ENCODE assay signal across 3 cellular contexts in the genomic region with DNA sequence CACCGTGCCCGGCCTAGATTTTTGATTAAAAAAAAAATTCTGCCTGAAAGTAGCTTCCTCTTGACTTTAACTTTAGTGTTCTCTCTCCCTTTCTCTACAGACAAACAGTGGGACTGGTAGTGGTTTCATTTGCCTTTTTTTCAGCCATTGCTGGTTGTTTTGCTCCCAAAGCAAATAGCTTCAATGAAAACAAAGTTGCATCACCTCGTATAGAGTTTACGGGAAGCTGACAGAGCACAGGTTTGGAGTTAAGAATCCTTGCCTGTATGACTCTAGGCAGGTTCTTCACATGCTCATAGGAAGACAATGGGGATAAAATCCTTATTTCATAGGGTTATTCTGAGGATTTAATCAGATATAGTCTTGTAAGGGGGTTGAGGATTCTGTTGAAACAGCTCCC.
TF ChIP-seq lines count a peak whose summit lies in the region.

No MANE protein-coding gene starts in this region.

TF ChIP-seq in WTC11, 78 proteins besides CTCF, POLR2A, EP300 and RAD21 (continues in another document):
- no peak for TF ChIP-seq ZNF263 (CRISPR knock-in tag; IDR thresholded peaks at IDR 0.05; ENCODE audit: low read depth)
- TF ChIP-seq, protein P1, sequence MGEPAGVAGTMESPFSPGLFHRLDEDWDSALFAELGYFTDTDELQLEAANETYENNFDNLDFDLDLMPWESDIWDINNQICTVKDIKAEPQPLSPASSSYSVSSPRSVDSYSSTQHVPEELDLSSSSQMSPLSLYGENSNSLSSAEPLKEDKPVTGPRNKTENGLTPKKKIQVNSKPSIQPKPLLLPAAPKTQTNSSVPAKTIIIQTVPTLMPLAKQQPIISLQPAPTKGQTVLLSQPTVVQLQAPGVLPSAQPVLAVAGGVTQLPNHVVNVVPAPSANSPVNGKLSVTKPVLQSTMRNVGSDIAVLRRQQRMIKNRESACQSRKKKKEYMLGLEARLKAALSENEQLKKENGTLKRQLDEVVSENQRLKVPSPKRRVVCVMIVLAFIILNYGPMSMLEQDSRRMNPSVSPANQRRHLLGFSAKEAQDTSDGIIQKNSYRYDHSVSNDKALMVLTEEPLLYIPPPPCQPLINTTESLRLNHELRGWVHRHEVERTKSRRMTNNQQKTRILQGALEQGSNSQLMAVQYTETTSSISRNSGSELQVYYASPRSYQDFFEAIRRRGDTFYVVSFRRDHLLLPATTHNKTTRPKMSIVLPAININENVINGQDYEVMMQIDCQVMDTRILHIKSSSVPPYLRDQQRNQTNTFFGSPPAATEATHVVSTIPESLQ (CRISPR knock-in tag; IDR thresholded peaks at IDR 0.05) = no peak
- TF ChIP-seq, protein P2, sequence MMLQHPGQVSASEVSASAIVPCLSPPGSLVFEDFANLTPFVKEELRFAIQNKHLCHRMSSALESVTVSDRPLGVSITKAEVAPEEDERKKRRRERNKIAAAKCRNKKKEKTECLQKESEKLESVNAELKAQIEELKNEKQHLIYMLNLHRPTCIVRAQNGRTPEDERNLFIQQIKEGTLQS (CRISPR knock-in tag; conservative IDR thresholded peaks at IDR 0.05) = no peak
- TF ChIP-seq ZNF416 (CRISPR knock-in tag; IDR thresholded peaks at IDR 0.05) = no peak
- TF ChIP-seq, protein P3, sequence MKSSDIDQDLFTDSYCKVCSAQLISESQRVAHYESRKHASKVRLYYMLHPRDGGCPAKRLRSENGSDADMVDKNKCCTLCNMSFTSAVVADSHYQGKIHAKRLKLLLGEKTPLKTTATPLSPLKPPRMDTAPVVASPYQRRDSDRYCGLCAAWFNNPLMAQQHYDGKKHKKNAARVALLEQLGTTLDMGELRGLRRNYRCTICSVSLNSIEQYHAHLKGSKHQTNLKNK (CRISPR knock-in tag; IDR thresholded peaks at IDR 0.05) = no peak
- TF ChIP-seq, protein P4, sequence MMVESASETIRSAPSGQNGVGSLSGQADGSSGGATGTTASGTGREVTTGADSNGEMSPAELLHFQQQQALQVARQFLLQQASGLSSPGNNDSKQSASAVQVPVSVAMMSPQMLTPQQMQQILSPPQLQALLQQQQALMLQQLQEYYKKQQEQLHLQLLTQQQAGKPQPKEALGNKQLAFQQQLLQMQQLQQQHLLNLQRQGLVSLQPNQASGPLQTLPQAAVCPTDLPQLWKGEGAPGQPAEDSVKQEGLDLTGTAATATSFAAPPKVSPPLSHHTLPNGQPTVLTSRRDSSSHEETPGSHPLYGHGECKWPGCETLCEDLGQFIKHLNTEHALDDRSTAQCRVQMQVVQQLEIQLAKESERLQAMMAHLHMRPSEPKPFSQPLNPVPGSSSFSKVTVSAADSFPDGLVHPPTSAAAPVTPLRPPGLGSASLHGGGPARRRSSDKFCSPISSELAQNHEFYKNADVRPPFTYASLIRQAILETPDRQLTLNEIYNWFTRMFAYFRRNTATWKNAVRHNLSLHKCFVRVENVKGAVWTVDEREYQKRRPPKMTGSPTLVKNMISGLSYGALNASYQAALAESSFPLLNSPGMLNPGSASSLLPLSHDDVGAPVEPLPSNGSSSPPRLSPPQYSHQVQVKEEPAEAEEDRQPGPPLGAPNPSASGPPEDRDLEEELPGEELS (CRISPR knock-in tag; IDR thresholded peaks at IDR 0.05) = no peak
- TF ChIP-seq GABPB1 (CRISPR knock-in tag; IDR thresholded peaks at IDR 0.05) = no peak; the same call in 1 of the 2 replicates

TF ChIP-seq in H1, 55 proteins besides CTCF, POLR2A, EP300 and RAD21:
- TF ChIP-seq YY1 (IDR thresholded peaks at IDR 0.05; ENCODE audit: low read depth, low read length) (no peak), GABPA (IDR thresholded peaks at IDR 0.05; ENCODE audit: borderline replicate concordance, insufficient read depth, low read length) (no peak), HDAC6 (IDR thresholded peaks at IDR 0.05; ENCODE audit: low read depth, low read length) (no peak), KDM1A (IDR thresholded peaks at IDR 0.05; ENCODE audit: borderline replicate concordance, low read length) (no peak), POU5F1 (IDR thresholded peaks at IDR 0.05; ENCODE audit: low read depth, low read length) (no peak), BRCA1 (IDR thresholded peaks at IDR 0.05; ENCODE audit: low read depth, low read length) (no peak), TCF12 (IDR thresholded peaks at IDR 0.05; ENCODE audit: low read depth, low read length) (no peak), BACH1 (IDR thresholded peaks at IDR 0.05; ENCODE audit: low read length) (no peak), RFX5 (IDR thresholded peaks at IDR 0.05; ENCODE audit: borderline replicate concordance, low read depth, low read length) (no peak), CHD2 (IDR thresholded peaks at IDR 0.05; ENCODE audit: low read length) (no peak), RBBP5 (IDR thresholded peaks at IDR 0.05; ENCODE audit: borderline replicate concordance, low read depth, low read length) (no peak)

TF ChIP-seq in HepG2, 621 proteins besides CTCF, POLR2A, EP300 and RAD21:
- TF ChIP-seq, protein P5, sequence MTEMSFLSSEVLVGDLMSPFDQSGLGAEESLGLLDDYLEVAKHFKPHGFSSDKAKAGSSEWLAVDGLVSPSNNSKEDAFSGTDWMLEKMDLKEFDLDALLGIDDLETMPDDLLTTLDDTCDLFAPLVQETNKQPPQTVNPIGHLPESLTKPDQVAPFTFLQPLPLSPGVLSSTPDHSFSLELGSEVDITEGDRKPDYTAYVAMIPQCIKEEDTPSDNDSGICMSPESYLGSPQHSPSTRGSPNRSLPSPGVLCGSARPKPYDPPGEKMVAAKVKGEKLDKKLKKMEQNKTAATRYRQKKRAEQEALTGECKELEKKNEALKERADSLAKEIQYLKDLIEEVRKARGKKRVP (CRISPR knock-in tag; IDR thresholded peaks at IDR 0.05) = 0 out of 4 replicates have a peak, but pooled peaks of 1 of the 2 experiments have one; percentile 31
- peak; percentile 49 for TF ChIP-seq CEBPB (IDR thresholded peaks at IDR 0.05; ENCODE audit: borderline replicate concordance, low read depth, low read length)
- no peak for TF ChIP-seq ZBTB1 (CRISPR knock-in tag; IDR thresholded peaks at IDR 0.05; ENCODE audit: borderline replicate concordance)
- TF ChIP-seq ZNF138 (CRISPR knock-in tag; IDR thresholded peaks at IDR 0.05; ENCODE audit: low read depth) = no peak
- TF ChIP-seq, protein P6, sequence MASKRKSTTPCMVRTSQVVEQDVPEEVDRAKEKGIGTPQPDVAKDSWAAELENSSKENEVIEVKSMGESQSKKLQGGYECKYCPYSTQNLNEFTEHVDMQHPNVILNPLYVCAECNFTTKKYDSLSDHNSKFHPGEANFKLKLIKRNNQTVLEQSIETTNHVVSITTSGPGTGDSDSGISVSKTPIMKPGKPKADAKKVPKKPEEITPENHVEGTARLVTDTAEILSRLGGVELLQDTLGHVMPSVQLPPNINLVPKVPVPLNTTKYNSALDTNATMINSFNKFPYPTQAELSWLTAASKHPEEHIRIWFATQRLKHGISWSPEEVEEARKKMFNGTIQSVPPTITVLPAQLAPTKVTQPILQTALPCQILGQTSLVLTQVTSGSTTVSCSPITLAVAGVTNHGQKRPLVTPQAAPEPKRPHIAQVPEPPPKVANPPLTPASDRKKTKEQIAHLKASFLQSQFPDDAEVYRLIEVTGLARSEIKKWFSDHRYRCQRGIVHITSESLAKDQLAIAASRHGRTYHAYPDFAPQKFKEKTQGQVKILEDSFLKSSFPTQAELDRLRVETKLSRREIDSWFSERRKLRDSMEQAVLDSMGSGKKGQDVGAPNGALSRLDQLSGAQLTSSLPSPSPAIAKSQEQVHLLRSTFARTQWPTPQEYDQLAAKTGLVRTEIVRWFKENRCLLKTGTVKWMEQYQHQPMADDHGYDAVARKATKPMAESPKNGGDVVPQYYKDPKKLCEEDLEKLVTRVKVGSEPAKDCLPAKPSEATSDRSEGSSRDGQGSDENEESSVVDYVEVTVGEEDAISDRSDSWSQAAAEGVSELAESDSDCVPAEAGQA (IDR thresholded peaks at IDR 0.05; ENCODE audit: low read depth) = no peak
- TF ChIP-seq, protein P6 (CRISPR knock-in tag; IDR thresholded peaks at IDR 0.05; ENCODE audit: borderline replicate concordance) = no peak
- TF ChIP-seq CEBPG (CRISPR knock-in tag; IDR thresholded peaks at IDR 0.05) = 0 out of 2 replicates have a peak, but pooled peaks have one; percentile 7
- TF ChIP-seq MXI1 (IDR thresholded peaks at IDR 0.05; ENCODE audit: borderline replicate concordance, low read depth, low read length) = no peak
- no peak for TF ChIP-seq PHB2 (IDR thresholded peaks at IDR 0.05; ENCODE audit: partially characterized antibody)
- no peak for TF ChIP-seq AHR (CRISPR knock-in tag; IDR thresholded peaks at IDR 0.05)
- TF ChIP-seq ADNP (CRISPR knock-in tag; IDR thresholded peaks at IDR 0.05) = no peak
- TF ChIP-seq, protein P7, sequence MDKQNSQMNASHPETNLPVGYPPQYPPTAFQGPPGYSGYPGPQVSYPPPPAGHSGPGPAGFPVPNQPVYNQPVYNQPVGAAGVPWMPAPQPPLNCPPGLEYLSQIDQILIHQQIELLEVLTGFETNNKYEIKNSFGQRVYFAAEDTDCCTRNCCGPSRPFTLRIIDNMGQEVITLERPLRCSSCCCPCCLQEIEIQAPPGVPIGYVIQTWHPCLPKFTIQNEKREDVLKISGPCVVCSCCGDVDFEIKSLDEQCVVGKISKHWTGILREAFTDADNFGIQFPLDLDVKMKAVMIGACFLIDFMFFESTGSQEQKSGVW (CRISPR knock-in tag; IDR thresholded peaks at IDR 0.05; ENCODE audit: borderline replicate concordance) = no peak
- no peak for TF ChIP-seq ZNF3 (CRISPR knock-in tag; IDR thresholded peaks at IDR 0.05)
- TF ChIP-seq, protein P8, sequence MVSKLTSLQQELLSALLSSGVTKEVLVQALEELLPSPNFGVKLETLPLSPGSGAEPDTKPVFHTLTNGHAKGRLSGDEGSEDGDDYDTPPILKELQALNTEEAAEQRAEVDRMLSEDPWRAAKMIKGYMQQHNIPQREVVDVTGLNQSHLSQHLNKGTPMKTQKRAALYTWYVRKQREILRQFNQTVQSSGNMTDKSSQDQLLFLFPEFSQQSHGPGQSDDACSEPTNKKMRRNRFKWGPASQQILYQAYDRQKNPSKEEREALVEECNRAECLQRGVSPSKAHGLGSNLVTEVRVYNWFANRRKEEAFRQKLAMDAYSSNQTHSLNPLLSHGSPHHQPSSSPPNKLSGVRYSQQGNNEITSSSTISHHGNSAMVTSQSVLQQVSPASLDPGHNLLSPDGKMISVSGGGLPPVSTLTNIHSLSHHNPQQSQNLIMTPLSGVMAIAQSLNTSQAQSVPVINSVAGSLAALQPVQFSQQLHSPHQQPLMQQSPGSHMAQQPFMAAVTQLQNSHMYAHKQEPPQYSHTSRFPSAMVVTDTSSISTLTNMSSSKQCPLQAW (CRISPR knock-in tag; IDR thresholded peaks at IDR 0.05) = no peak
- no peak for TF ChIP-seq ZNF235 (CRISPR knock-in tag; IDR thresholded peaks at IDR 0.05; ENCODE audit: borderline replicate concordance)
- TF ChIP-seq, protein P9, sequence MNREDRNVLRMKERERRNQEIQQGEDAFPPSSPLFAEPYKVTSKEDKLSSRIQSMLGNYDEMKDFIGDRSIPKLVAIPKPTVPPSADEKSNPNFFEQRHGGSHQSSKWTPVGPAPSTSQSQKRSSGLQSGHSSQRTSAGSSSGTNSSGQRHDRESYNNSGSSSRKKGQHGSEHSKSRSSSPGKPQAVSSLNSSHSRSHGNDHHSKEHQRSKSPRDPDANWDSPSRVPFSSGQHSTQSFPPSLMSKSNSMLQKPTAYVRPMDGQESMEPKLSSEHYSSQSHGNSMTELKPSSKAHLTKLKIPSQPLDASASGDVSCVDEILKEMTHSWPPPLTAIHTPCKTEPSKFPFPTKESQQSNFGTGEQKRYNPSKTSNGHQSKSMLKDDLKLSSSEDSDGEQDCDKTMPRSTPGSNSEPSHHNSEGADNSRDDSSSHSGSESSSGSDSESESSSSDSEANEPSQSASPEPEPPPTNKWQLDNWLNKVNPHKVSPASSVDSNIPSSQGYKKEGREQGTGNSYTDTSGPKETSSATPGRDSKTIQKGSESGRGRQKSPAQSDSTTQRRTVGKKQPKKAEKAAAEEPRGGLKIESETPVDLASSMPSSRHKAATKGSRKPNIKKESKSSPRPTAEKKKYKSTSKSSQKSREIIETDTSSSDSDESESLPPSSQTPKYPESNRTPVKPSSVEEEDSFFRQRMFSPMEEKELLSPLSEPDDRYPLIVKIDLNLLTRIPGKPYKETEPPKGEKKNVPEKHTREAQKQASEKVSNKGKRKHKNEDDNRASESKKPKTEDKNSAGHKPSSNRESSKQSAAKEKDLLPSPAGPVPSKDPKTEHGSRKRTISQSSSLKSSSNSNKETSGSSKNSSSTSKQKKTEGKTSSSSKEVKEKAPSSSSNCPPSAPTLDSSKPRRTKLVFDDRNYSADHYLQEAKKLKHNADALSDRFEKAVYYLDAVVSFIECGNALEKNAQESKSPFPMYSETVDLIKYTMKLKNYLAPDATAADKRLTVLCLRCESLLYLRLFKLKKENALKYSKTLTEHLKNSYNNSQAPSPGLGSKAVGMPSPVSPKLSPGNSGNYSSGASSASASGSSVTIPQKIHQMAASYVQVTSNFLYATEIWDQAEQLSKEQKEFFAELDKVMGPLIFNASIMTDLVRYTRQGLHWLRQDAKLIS (CRISPR knock-in tag; IDR thresholded peaks at IDR 0.05) = no peak
